14 cellular contexts compared by ENCODE assay signal in genomic region chr2:189366349-189366748, GRCh38.
A peak's percentile ranks its signal among the peaks of the same experiment; 100 is the strongest.
DNase-seq lines count a peak whose midpoint lies in the region; ATAC-seq and TF ChIP-seq lines count a peak whose summit lies in the region.
"Had no signal": no experiment of that assay in that cellular context is flagged by ENCODE, and none has a peak within 500 bp of the region (broad histone marks: within the 10 kb centered on the region; RNA-seq: fewer than 3 reads in every experiment).

No MANE protein-coding gene starts in this region.

- H3K4me1 ChIP-seq in mammary epithelial cell (ENCODE audit: insufficient read depth, low read length) (peaks cover 36% of the 10 kb centered on the region), breast epithelium (no peaks in the 10 kb centered on the region)

- H3K4me3 Mint-ChIP-seq in osteocyte (ENCODE audit: unreplicated experiment): no peak overlapping the region
- H3K4me3 Mint-ChIP-seq: B cell; CD8-positive, alpha-beta T cell; H9 had no signal

- peak overlapping the region; percentile 18 for H2AFZ ChIP-seq in mammary epithelial cell (ENCODE audit: low read depth, low read length)

- H3K27me3 Mint-ChIP-seq in osteocyte (ENCODE audit: unreplicated experiment): no peaks in the 10 kb centered on the region
- H3K27me3 Mint-ChIP-seq: B cell had no signal

- no peaks in the 10 kb centered on the region for H3K9me3 ChIP-seq in mammary epithelial cell (replicated peaks; ENCODE audit: insufficient read depth, low read length)
- no peaks in the 10 kb centered on the region for H3K9me3 ChIP-seq in breast epithelium
- H3K9me3 ChIP-seq: BLaER1 treated with 17β-estradiol and CSF1 and Interleukin-3, amounts not matched to agents 10 nM and 100 nM had no signal

- no peaks in the 10 kb centered on the region for H3K79me2 ChIP-seq in mammary epithelial cell (ENCODE audit: insufficient read depth, low read length)

- H3K27ac Mint-ChIP-seq in osteocyte (ENCODE audit: unreplicated experiment): peak overlapping the region; percentile 80
- H3K27ac Mint-ChIP-seq: B cell; CD8-positive, alpha-beta T cell; H9 had no signal

- TF ChIP-seq POLR2A in breast epithelium (IDR thresholded peaks at IDR 0.05): no peak
- no peak for TF ChIP-seq POLR2A in erythroblast (IDR thresholded peaks at IDR 0.05; ENCODE audit: low read length)

- no peak for ATAC-seq in HG03097 (IDR thresholded peaks at IDR 0.05; ENCODE audit: low FRiP score, unreplicated experiment)
- ATAC-seq: CD8-positive, alpha-beta T cell; GM12878 had no signal

- no peak overlapping the region for H3K4me2 ChIP-seq in mammary epithelial cell (ENCODE audit: insufficient read depth, low read depth, low read length)
- H3K4me2 ChIP-seq: BLaER1 treated with 17β-estradiol and CSF1 and Interleukin-3, amounts not matched to agents 10 nM and 100 nM had no signal

- CTCF ChIA-PET in mammary epithelial cell (lab: Charles Lee; ENCODE audit: low non-redundant PET): no interaction called here

- H3K36me3 ChIP-seq in mammary epithelial cell (ENCODE audit: insufficient read depth, low read length) (no peaks in the 10 kb centered on the region), breast epithelium (no peaks in the 10 kb centered on the region)
- H3K36me3 ChIP-seq: BLaER1 treated with 17β-estradiol and CSF1 and Interleukin-3, amounts not matched to agents 10 nM and 100 nM had no signal

- peaks cover 14% of the 10 kb centered on the region for H3K9me3 Mint-ChIP-seq in osteocyte (ENCODE audit: unreplicated experiment)
- H3K9me3 Mint-ChIP-seq: CD8-positive, alpha-beta T cell; H9 had no signal

- H4K20me1 ChIP-seq in mammary epithelial cell (ENCODE audit: insufficient read depth, low read length): no peaks in the 10 kb centered on the region
- H4K20me1 ChIP-seq: BLaER1 treated with 17β-estradiol and CSF1 and Interleukin-3, amounts not matched to agents 10 nM and 100 nM had no signal

- H3K4me3 ChIP-seq in mammary epithelial cell (replicated peaks in 1 of 3; ENCODE audit: insufficient read depth in 1 of 3, low read depth in 2 of 3, low read length in 3 of 3) (no peak overlapping the region), breast epithelium (no peak overlapping the region)
- H3K4me3 ChIP-seq: BLaER1 treated with 17β-estradiol and CSF1 and Interleukin-3, amounts not matched to agents 10 nM and 100 nM; GM12878 had no signal

- H3K27me3 ChIP-seq in mammary epithelial cell (ENCODE audit: insufficient read depth, low read length) (no peaks in the 10 kb centered on the region), breast epithelium (no peaks in the 10 kb centered on the region)
- H3K27me3 ChIP-seq: BLaER1 treated with 17β-estradiol and CSF1 and Interleukin-3, amounts not matched to agents 10 nM and 100 nM had no signal

- peaks cover 31% of the 10 kb centered on the region for H3K4me1 Mint-ChIP-seq in osteocyte (ENCODE audit: unreplicated experiment)
- H3K4me1 Mint-ChIP-seq: B cell, H9 had no signal

- in situ Hi-C loops in mammary epithelial cell (cut with MboI; ENCODE audit: low sequenced_read_pairs in 2 of 2): no loop called here

- WGBS in mammary epithelial cell (ENCODE audit: low coverage, missing lambda C conversion rate): 4% methylated on average over 3 of the region's 3 CpGs

- no peak for TF ChIP-seq CTCF in mammary epithelial cell (conservative IDR thresholded peaks at IDR 0.05 in 1 of 2, IDR thresholded peaks at IDR 0.05 in 1 of 2; ENCODE audit: extremely low read depth in 1 of 2, insufficient read depth in 1 of 2, low read depth in 1 of 2, low read length in 2 of 2)
- no peak for TF ChIP-seq CTCF in breast epithelium (IDR thresholded peaks at IDR 0.05)
- TF ChIP-seq CTCF in osteocyte (IDR thresholded peaks at IDR 0.05): no peak

- DNase-seq in mammary epithelial cell (no peak), breast epithelium (ENCODE audit: low spot score in 2 of 2) (no peak), NCI-H1417 treated with DMSO at 0.1 percent for 48 hours (lab: John Stamatoyannopoulos, UW) (peak; percentile 24), osteocyte (ENCODE audit: extremely low spot score, unreplicated experiment) (no peak), amniotic stem cell (lab: John Stamatoyannopoulos, UW) (no peak), erythroblast (lab: John Stamatoyannopoulos, UW) (no peak)
- DNase-seq: Calu3; CD8-positive, alpha-beta T cell; DMS79 treated with DMSO at 0.1 percent for 48 hours; H9 had no signal

- H3K9ac ChIP-seq in mammary epithelial cell (ENCODE audit: insufficient read depth, low read length): no peak overlapping the region
- H3K9ac ChIP-seq: BLaER1 treated with 17β-estradiol and CSF1 and Interleukin-3, amounts not matched to agents 10 nM and 100 nM had no signal

- peaks cover 7% of the 10 kb centered on the region for H3K36me3 Mint-ChIP-seq in osteocyte (ENCODE audit: unreplicated experiment)
- H3K36me3 Mint-ChIP-seq: CD8-positive, alpha-beta T cell had no signal

- dilution Hi-C loops in mammary epithelial cell (cut with HindIII; ENCODE audit: low sequenced_read_pairs): no loop called here

- no peak overlapping the region for H3K27ac ChIP-seq in mammary epithelial cell (ENCODE audit: insufficient read depth, low read depth, low read length)
- no peak overlapping the region for H3K27ac ChIP-seq in breast epithelium
- H3K27ac ChIP-seq: BLaER1 treated with 17β-estradiol and CSF1 and Interleukin-3, amounts not matched to agents 10 nM and 100 nM had no signal

- BruUV-seq in mammary epithelial cell (replicated peaks; lab: Mats Ljungman, UMichigan): no TSS peak

- intact Hi-C loops in mammary epithelial cell (cut with micrococcal nuclease): no loop called here
- intact Hi-C loops in breast epithelium (cut with DNase I; ENCODE audit: low total_unique reads): no loop called here
